9 cellular contexts compared by ENCODE assay signal in the genomic region with DNA sequence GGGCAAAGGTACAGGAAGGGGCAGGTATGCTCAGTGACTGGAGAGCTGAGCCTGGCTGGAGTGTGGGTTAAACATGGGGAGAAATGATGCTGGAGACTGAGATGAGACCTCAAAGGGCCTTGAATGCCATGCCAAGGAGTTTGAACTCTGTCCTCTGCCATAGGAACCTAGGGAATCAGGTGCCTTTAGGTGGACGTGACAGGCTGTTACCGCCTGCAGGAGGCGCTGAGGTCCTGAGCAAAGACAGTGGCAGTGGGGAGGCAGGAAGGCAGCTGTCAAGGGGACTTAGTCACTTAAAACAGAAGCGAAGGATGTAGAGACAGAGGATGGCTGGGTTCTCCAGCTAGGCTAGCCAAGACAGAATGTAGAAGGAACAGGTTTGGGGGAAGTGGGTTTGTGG. TPM values are rescaled to one million over a fixed set of nuclear protein-coding genes. Genes with fewer than 3 reads are reported as not detected.
DNase-seq lines count a peak whose midpoint lies in the region; ATAC-seq and TF ChIP-seq lines count a peak whose summit lies in the region.
"Had no signal": no experiment of that assay in that cellular context is flagged by ENCODE, and none has a peak within 500 bp of the region (broad histone marks: within the 10 kb centered on the region; RNA-seq: fewer than 3 reads in every experiment).

No MANE protein-coding gene starts in this region.

- H3K4me3 Mint-ChIP-seq in endodermal cell = no peak overlapping the region
- no peak overlapping the region for H3K4me3 Mint-ChIP-seq in stimulated activated naive CD8-positive, alpha-beta T cell treated with anti-CD3 and anti-CD28 coated beads, Interleukin-15, amount 100 ng/mL, for 72 hours

- H3K4me1 ChIP-seq in SJCRH30 (peaks cover 13% of the 10 kb centered on the region), endodermal cell (ENCODE audit: control insufficient read depth, insufficient read depth, low read length) (no peaks in the 10 kb centered on the region), uterus (no peaks in the 10 kb centered on the region)
- H3K4me1 ChIP-seq: transverse colon had no signal

- peak; percentile 69 for DNase-seq in activated effector memory CD4-positive, alpha-beta T cell treated with anti-CD3 and anti-CD28 coated beads, Interleukin-2, amount 50 U/mL, for 16 hours
- DNase-seq in activated effector memory CD4-positive, alpha-beta T cell treated with Interleukin-2 at 50 U/mL for 16 hours = no peak
- DNase-seq in SJCRH30 = peak; percentile 61 to 71
- peak; percentile 94 for DNase-seq in endodermal cell
- DNase-seq in stimulated activated naive CD8-positive, alpha-beta T cell treated with anti-CD3 and anti-CD28 coated beads, Interleukin-15, amount 100 ng/mL, for 72 hours = peak; percentile 29 to 52
- no peak for DNase-seq in uterus
- DNase-seq in NK-92 (lab: John Stamatoyannopoulos, UW; ENCODE audit: unreplicated experiment) = no peak
- DNase-seq: transverse colon had no signal

- 73 to 80% methylated on average over 1 to 4 of the region's 4 CpGs for WGBS in endodermal cell (ENCODE audit: insufficient coverage in 1 of 2, insufficient read length in 1 of 2), 2 experiments

- no peaks in the 10 kb centered on the region for H3K9me3 Mint-ChIP-seq in endodermal cell
- H3K9me3 Mint-ChIP-seq in stimulated activated naive CD8-positive, alpha-beta T cell treated with anti-CD3 and anti-CD28 coated beads, Interleukin-15, amount 100 ng/mL, for 72 hours = no peaks in the 10 kb centered on the region

- no peaks in the 10 kb centered on the region for H3K9me3 ChIP-seq in SJCRH30 (replicated peaks)
- no peaks in the 10 kb centered on the region for H3K9me3 ChIP-seq in endodermal cell (ENCODE audit: control insufficient read depth, low read length)
- no peaks in the 10 kb centered on the region for H3K9me3 ChIP-seq in uterus
- H3K9me3 ChIP-seq: transverse colon had no signal

- peak; percentile 77 for ATAC-seq in stimulated activated naive CD8-positive, alpha-beta T cell treated with anti-CD3 and anti-CD28 coated beads, Interleukin-15, amount 100 ng/mL, for 72 hours
- ATAC-seq in GM18519 (IDR thresholded peaks at IDR 0.05; ENCODE audit: low FRiP score, unreplicated experiment) = no peak

- no peaks in the 10 kb centered on the region for H3K27me3 Mint-ChIP-seq in endodermal cell (ENCODE audit: insufficient read depth)
- H3K27me3 Mint-ChIP-seq in stimulated activated naive CD8-positive, alpha-beta T cell treated with anti-CD3 and anti-CD28 coated beads, Interleukin-15, amount 100 ng/mL, for 72 hours = no peaks in the 10 kb centered on the region

- no peak overlapping the region for H3K9ac ChIP-seq in endodermal cell (ENCODE audit: extremely low read depth, low read length, poor library complexity, severe bottlenecking)

- intact Hi-C loops in uterus (cut with DNase I; ENCODE audit: low total_unique reads) = no loop called here

- no peak for TF ChIP-seq POLR2A in uterus (IDR thresholded peaks at IDR 0.05)

- H3K27me3 ChIP-seq in SJCRH30 (no peaks in the 10 kb centered on the region), endodermal cell (ENCODE audit: control insufficient read depth, insufficient read depth, low read length, poor library complexity, severe bottlenecking) (no peaks in the 10 kb centered on the region), uterus (no peaks in the 10 kb centered on the region)
- H3K27me3 ChIP-seq: transverse colon had no signal

- H3K36me3 Mint-ChIP-seq in endodermal cell (ENCODE audit: low read depth) = peaks cover 51% of the 10 kb centered on the region

- TF ChIP-seq CTCF in endodermal cell (conservative IDR thresholded peaks at IDR 0.05) = peak; percentile 88
- TF ChIP-seq CTCF in uterus (IDR thresholded peaks at IDR 0.05) = no peak

- H3K27ac ChIP-seq in SJCRH30 (peak overlapping the region; percentile 54), endodermal cell (ENCODE audit: low read depth, low read length) (no peak overlapping the region), uterus (no peak overlapping the region)
- H3K27ac ChIP-seq: transverse colon had no signal

- H3K4me3 ChIP-seq in SJCRH30 = no peak overlapping the region
- H3K4me3 ChIP-seq in endodermal cell (ENCODE audit: low read length) = no peak overlapping the region
- no peak overlapping the region for H3K4me3 ChIP-seq in uterus
- H3K4me3 ChIP-seq: transverse colon had no signal

- H3K27ac Mint-ChIP-seq in endodermal cell = no peak overlapping the region
- peak overlapping the region; percentile 66 to 75 for H3K27ac Mint-ChIP-seq in stimulated activated naive CD8-positive, alpha-beta T cell treated with anti-CD3 and anti-CD28 coated beads, Interleukin-15, amount 100 ng/mL, for 72 hours

- H3K36me3 ChIP-seq in SJCRH30 (peaks cover 64% of the 10 kb centered on the region), endodermal cell (ENCODE audit: control insufficient read depth, insufficient read depth, low read length) (peaks cover 80% of the 10 kb centered on the region), uterus (no peaks in the 10 kb centered on the region)

- H3K4me1 Mint-ChIP-seq in endodermal cell = no peaks in the 10 kb centered on the region
- H3K4me1 Mint-ChIP-seq in stimulated activated naive CD8-positive, alpha-beta T cell treated with anti-CD3 and anti-CD28 coated beads, Interleukin-15, amount 100 ng/mL, for 72 hours = peaks cover 20% of the 10 kb centered on the region

RNA-seq across cellular contexts. Expression of a gene that starts 9.1 kb away (rescaled TPM):
- 239 and 280 TPM in 2 replicates for total RNA-seq in SJCRH30 (2014; rRNA removed; shearing (Covaris generic))
- 100 to 1,000 TPM; 192 to 244 TPM for total RNA-seq in endodermal cell
- polyA plus RNA-seq in endodermal cell (2013, experiment 1 of 2) = 230 TPM
- 230 TPM for polyA plus RNA-seq in endodermal cell (2013, experiment 2 of 2)
- total RNA-seq in uterus = 100 to 1,000 TPM in 2 of 4 donors, 10 to 100 TPM in 2; 91.6 to 285 (median 101) TPM

RNA-seq across cellular contexts. Expression of a gene that starts 13.5 kb away (rescaled TPM):
- 10.7 and 13.8 TPM in 2 replicates for total RNA-seq in SJCRH30 (2014; rRNA removed; shearing (Covaris generic))
- total RNA-seq in endodermal cell (100 to 1,000 TPM; 101 to 106 TPM), uterus (10 to 100 TPM in 2 of 4 donors, 1 to 10 TPM in 2; 5.5 to 81.8 (median 16.2) TPM)
- 83.8 TPM for polyA plus RNA-seq in endodermal cell (2013, experiment 1 of 2)
- 72.3 TPM for polyA plus RNA-seq in endodermal cell (2013, experiment 2 of 2)

RNA-seq across cellular contexts. Expression of a gene that starts 31.5 kb away (rescaled TPM):
- total RNA-seq in SJCRH30 (2014; rRNA removed; shearing (Covaris generic)) = 11.6 and 14.5 TPM in 2 replicates
- total RNA-seq in endodermal cell = 10 to 100 TPM in 1 of 2 donors, 1 to 10 TPM in 1; 8.9 to 11.2 TPM
- 5.7 TPM for polyA plus RNA-seq in endodermal cell (2013, experiment 1 of 2)
- 6.3 TPM for polyA plus RNA-seq in endodermal cell (2013, experiment 2 of 2)
- 10 to 100 TPM in 1 of 4 donors, 1 to 10 TPM in 2, under 1 TPM in 1; 0.26 to 22.0 (median 2.9) TPM for total RNA-seq in uterus

RNA-seq across cellular contexts. Expression of a gene that starts 37.7 kb away (rescaled TPM):
- 39.8 and 41.8 TPM in 2 replicates for total RNA-seq in SJCRH30 (2014; rRNA removed; shearing (Covaris generic))
- total RNA-seq in endodermal cell = 10 to 100 TPM; 74.3 to 91.6 TPM
- 63.1 TPM for polyA plus RNA-seq in endodermal cell (2013, experiment 1 of 2)
- polyA plus RNA-seq in endodermal cell (2013, experiment 2 of 2) = 63.1 TPM
- 10 to 100 TPM; 23.2 to 89.5 (median 42.3) TPM for total RNA-seq in uterus

RNA-seq across cellular contexts. Expression of a gene that starts 56.5 kb away (rescaled TPM):
- 24.2 and 35.5 TPM in 2 replicates for total RNA-seq in SJCRH30 (2014; rRNA removed; shearing (Covaris generic))
- total RNA-seq in endodermal cell = 100 to 1,000 TPM; 112 to 127 TPM
- 54.4 TPM for polyA plus RNA-seq in endodermal cell (2013, experiment 1 of 2)
- 49.1 TPM for polyA plus RNA-seq in endodermal cell (2013, experiment 2 of 2)
- 100 to 1,000 TPM in 1 of 4 donors, 10 to 100 TPM in 3; 32.3 to 218 (median 60.3) TPM for total RNA-seq in uterus

Comparison
In these comparisons a context has a peak if more than half of its experiments do, and no peak if none do; other contexts are left out.
1. DNase-seq: peak in activated effector memory CD4-positive, alpha-beta T cell treated with anti-CD3 and anti-CD28 coated beads, Interleukin-2, amount 50 U/mL, for 16 hours (single experiment), SJCRH30 (2 of 2), endodermal cell (single experiment) and stimulated activated naive CD8-positive, alpha-beta T cell treated with anti-CD3 and anti-CD28 coated beads, Interleukin-15, amount 100 ng/mL, for 72 hours (2 of 2); none in activated effector memory CD4-positive, alpha-beta T cell treated with Interleukin-2 at 50 U/mL for 16 hours (single experiment), uterus (0 of 2) and NK-92 (single experiment).